Comparison of ENCODE assay signal across 1 cellular context in the genomic region with DNA sequence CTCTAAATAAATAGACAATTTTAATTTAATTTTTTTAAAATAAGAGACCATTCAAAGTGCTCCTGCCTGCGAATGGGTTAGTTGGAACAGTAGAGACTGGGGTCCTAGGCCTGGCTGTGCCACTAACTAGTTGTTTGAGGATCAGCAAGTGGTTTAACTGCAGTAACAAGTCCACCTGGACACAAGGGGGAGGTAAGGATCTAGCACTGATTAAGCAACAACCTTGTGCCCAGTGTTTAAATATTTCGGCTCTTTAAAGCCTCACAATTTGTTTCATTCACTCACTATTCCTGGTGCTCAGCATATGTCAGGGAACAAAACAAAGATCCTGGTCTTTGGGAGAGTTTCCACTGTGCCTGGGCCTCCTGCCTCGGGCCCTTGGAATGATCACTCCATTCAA.
TF ChIP-seq lines count a peak whose summit lies in the region.

No MANE protein-coding gene starts in this region.

TF ChIP-seq in HepG2, 621 proteins besides CTCF, POLR2A, EP300 and RAD21 (continued from another document and continues in another):
- TF ChIP-seq ZBTB46 (CRISPR knock-in tag; IDR thresholded peaks at IDR 0.05; ENCODE audit: borderline replicate concordance) (no peak), STAT6 (CRISPR knock-in tag; IDR thresholded peaks at IDR 0.05; ENCODE audit: borderline replicate concordance) (no peak), RBAK (CRISPR knock-in tag; IDR thresholded peaks at IDR 0.05) (peak; percentile 90), ZNF790 (CRISPR knock-in tag; IDR thresholded peaks at IDR 0.05; ENCODE audit: borderline replicate concordance) (no peak), GABPB1 (CRISPR knock-in tag; IDR thresholded peaks at IDR 0.05) (no peak), ZNF780A (CRISPR knock-in tag; IDR thresholded peaks at IDR 0.05) (no peak), ESRRA (CRISPR knock-in tag; IDR thresholded peaks at IDR 0.05; ENCODE audit: low read depth) (0 out of 2 replicates have a peak, but pooled peaks have one; percentile 15), ZFX (CRISPR knock-in tag; IDR thresholded peaks at IDR 0.05; ENCODE audit: low read depth) (peak; percentile 23; the same call in 1 of the 2 replicates), MED13 (CRISPR knock-in tag; IDR thresholded peaks at IDR 0.05) (no peak), ZNF10 (CRISPR knock-in tag; IDR thresholded peaks at IDR 0.05; ENCODE audit: borderline replicate concordance, low read depth) (no peak), ZFP36L1 (CRISPR knock-in tag; IDR thresholded peaks at IDR 0.05) (no peak), NFYB (CRISPR knock-in tag; IDR thresholded peaks at IDR 0.05) (no peak), AGO1 (IDR thresholded peaks at IDR 0.05; ENCODE audit: low read depth, low read length, poor library complexity, severe bottlenecking) (no peak), ZBTB8A (CRISPR knock-in tag; IDR thresholded peaks at IDR 0.05; ENCODE audit: borderline replicate concordance, low read depth) (no peak), HMGXB4 (CRISPR knock-in tag; IDR thresholded peaks at IDR 0.05; ENCODE audit: borderline replicate concordance in 1 of 2, low read depth in 1 of 2) (0 out of 4 replicates have a peak, but pooled peaks of 1 of the 2 experiments have one; percentile 10), ZNF180 (CRISPR knock-in tag; IDR thresholded peaks at IDR 0.05; ENCODE audit: borderline replicate concordance, low read depth) (no peak), FOXJ3 (CRISPR knock-in tag; IDR thresholded peaks at IDR 0.05; ENCODE audit: borderline replicate concordance) (0 out of 2 replicates have a peak, but pooled peaks have one; percentile 37), FUBP1 (CRISPR knock-in tag; IDR thresholded peaks at IDR 0.05; ENCODE audit: borderline replicate concordance) (no peak), SNAPC4 (CRISPR knock-in tag; IDR thresholded peaks at IDR 0.05) (no peak), ZSCAN22 (CRISPR knock-in tag; IDR thresholded peaks at IDR 0.05) (no peak), FOXP1 (IDR thresholded peaks at IDR 0.05) (no peak), FOXP1 (CRISPR knock-in tag; IDR thresholded peaks at IDR 0.05) (no peak), ZNF317 (CRISPR knock-in tag; IDR thresholded peaks at IDR 0.05) (0 out of 2 replicates have a peak, but pooled peaks have one; percentile 34), DMTF1 (CRISPR knock-in tag; IDR thresholded peaks at IDR 0.05) (no peak), FOSL2 (CRISPR knock-in tag; IDR thresholded peaks at IDR 0.05) (0 out of 2 replicates have a peak, but pooled peaks have one; percentile 4), KAT7 (CRISPR knock-in tag; IDR thresholded peaks at IDR 0.05; ENCODE audit: borderline replicate concordance) (no peak), RXRA (CRISPR knock-in tag; IDR thresholded peaks at IDR 0.05) (no peak), ZBTB14 (CRISPR knock-in tag; IDR thresholded peaks at IDR 0.05) (no peak), HMG20A (CRISPR knock-in tag; IDR thresholded peaks at IDR 0.05; ENCODE audit: borderline replicate concordance) (no peak), ZNF383 (CRISPR knock-in tag; IDR thresholded peaks at IDR 0.05; ENCODE audit: borderline replicate concordance) (no peak), DNMT3B (CRISPR knock-in tag; conservative IDR thresholded peaks at IDR 0.05) (no peak), ZNF275 (CRISPR knock-in tag; IDR thresholded peaks at IDR 0.05; ENCODE audit: borderline replicate concordance) (no peak), RCOR2 (CRISPR knock-in tag; IDR thresholded peaks at IDR 0.05) (0 out of 2 replicates have a peak, but pooled peaks have one; percentile 30)
- TF ChIP-seq, protein P1, sequence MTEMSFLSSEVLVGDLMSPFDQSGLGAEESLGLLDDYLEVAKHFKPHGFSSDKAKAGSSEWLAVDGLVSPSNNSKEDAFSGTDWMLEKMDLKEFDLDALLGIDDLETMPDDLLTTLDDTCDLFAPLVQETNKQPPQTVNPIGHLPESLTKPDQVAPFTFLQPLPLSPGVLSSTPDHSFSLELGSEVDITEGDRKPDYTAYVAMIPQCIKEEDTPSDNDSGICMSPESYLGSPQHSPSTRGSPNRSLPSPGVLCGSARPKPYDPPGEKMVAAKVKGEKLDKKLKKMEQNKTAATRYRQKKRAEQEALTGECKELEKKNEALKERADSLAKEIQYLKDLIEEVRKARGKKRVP (CRISPR knock-in tag; IDR thresholded peaks at IDR 0.05) = no peak
- TF ChIP-seq, protein P2, sequence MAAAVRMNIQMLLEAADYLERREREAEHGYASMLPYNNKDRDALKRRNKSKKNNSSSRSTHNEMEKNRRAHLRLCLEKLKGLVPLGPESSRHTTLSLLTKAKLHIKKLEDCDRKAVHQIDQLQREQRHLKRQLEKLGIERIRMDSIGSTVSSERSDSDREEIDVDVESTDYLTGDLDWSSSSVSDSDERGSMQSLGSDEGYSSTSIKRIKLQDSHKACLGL (CRISPR knock-in tag; IDR thresholded peaks at IDR 0.05) = no peak
